ENCODE assay signal across 1 cellular context in the genomic region with DNA sequence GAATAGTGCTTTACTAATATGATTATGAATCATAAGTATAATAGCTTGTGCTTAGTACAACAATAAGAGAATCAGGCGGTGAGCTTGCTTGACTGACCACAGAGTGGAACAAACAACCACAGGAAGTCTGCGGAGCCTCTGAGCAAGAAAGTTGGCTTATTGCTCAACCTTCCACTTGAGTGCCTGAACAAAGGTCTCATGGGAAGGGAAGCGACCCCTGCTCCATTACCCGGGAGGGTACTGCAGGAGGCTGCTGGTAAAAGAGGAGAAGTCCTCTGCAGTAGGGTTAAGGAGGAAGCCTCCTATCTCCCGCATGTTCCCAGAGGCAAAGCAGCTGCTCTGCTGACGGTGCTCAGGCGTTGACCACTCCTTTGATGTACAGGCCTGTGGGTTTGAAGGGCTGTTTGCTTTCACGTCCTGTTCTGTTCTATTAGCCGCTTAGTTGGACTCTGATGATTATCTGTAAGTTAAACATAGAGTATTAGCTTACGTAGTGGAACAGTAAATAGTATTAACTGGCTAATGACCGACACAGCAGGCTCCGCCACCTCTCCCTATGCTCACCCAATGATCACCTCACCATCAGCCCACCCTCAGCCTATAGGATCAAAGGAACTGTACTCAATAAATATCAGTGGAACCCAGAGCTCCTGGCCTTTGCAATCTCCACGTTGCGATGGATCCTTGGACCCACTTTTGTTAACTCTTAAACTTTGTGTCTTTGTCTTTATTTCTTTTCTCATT.
TF ChIP-seq lines count a peak whose summit lies in the region.

No MANE protein-coding gene starts in this region.

TF ChIP-seq in HepG2, 621 proteins besides CTCF, POLR2A, EP300 and RAD21 (continued from another document and continues in another):
- TF ChIP-seq, protein P1, sequence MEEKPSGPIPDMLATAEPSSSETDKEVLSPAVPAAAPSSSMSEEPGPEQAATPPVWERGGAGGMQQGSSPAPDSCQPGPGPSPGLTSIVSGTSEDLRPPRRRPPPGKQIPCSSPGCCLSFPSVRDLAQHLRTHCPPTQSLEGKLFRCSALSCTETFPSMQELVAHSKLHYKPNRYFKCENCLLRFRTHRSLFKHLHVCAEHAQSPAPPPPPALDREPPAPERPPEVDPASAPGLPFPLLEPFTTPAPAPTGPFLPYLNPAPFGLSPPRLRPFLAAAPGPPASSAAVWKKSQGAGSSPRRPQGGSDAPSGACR (CRISPR knock-in tag; IDR thresholded peaks at IDR 0.05), result no peak
- TF ChIP-seq, protein P2, sequence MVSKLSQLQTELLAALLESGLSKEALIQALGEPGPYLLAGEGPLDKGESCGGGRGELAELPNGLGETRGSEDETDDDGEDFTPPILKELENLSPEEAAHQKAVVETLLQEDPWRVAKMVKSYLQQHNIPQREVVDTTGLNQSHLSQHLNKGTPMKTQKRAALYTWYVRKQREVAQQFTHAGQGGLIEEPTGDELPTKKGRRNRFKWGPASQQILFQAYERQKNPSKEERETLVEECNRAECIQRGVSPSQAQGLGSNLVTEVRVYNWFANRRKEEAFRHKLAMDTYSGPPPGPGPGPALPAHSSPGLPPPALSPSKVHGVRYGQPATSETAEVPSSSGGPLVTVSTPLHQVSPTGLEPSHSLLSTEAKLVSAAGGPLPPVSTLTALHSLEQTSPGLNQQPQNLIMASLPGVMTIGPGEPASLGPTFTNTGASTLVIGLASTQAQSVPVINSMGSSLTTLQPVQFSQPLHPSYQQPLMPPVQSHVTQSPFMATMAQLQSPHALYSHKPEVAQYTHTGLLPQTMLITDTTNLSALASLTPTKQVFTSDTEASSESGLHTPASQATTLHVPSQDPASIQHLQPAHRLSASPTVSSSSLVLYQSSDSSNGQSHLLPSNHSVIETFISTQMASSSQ (IDR thresholded peaks at IDR 0.05; ENCODE audit: low read depth), result peak; percentile 82
- TF ChIP-seq, protein P2 (CRISPR knock-in tag; IDR thresholded peaks at IDR 0.05; ENCODE audit: borderline replicate concordance), result peak; percentile 78
- no peak for TF ChIP-seq ZNF530 (CRISPR knock-in tag; IDR thresholded peaks at IDR 0.05; ENCODE audit: low read depth)
- TF ChIP-seq HDAC6 (IDR thresholded peaks at IDR 0.05; ENCODE audit: low read depth, low read length), result no peak
- TF ChIP-seq ETV6 (CRISPR knock-in tag; conservative IDR thresholded peaks at IDR 0.05), result no peak
- TF ChIP-seq, protein P3, sequence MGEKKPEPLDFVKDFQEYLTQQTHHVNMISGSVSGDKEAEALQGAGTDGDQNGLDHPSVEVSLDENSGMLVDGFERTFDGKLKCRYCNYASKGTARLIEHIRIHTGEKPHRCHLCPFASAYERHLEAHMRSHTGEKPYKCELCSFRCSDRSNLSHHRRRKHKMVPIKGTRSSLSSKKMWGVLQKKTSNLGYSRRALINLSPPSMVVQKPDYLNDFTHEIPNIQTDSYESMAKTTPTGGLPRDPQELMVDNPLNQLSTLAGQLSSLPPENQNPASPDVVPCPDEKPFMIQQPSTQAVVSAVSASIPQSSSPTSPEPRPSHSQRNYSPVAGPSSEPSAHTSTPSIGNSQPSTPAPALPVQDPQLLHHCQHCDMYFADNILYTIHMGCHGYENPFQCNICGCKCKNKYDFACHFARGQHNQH (CRISPR knock-in tag; IDR thresholded peaks at IDR 0.05), result peak; percentile 57
- peak; percentile 89 for TF ChIP-seq FOXA1 (IDR thresholded peaks at IDR 0.05)
- TF ChIP-seq FOXA1 (CRISPR knock-in tag; IDR thresholded peaks at IDR 0.05), result peak; percentile 98
- TF ChIP-seq ZNF224 (CRISPR knock-in tag; IDR thresholded peaks at IDR 0.05), result no peak
- no peak for TF ChIP-seq PAX8 (CRISPR knock-in tag; IDR thresholded peaks at IDR 0.05; ENCODE audit: borderline replicate concordance)
- TF ChIP-seq, protein P4, sequence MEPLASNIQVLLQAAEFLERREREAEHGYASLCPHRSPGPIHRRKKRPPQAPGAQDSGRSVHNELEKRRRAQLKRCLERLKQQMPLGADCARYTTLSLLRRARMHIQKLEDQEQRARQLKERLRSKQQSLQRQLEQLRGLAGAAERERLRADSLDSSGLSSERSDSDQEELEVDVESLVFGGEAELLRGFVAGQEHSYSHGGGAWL (CRISPR knock-in tag; IDR thresholded peaks at IDR 0.05), result no peak
- TF ChIP-seq ZNF616 (CRISPR knock-in tag; IDR thresholded peaks at IDR 0.05; ENCODE audit: low read depth), result no peak
- no peak for TF ChIP-seq YY1 (IDR thresholded peaks at IDR 0.05; ENCODE audit: insufficient read depth, insufficient replicate concordance, low read depth, low read length)
- no peak for TF ChIP-seq ZNF30 (CRISPR knock-in tag; IDR thresholded peaks at IDR 0.05)
- 0 out of 2 replicates have a peak, but pooled peaks have one; percentile 19 for TF ChIP-seq ZZZ3 (CRISPR knock-in tag; IDR thresholded peaks at IDR 0.05; ENCODE audit: borderline replicate concordance)
- no peak for TF ChIP-seq RFX1 (IDR thresholded peaks at IDR 0.05)
- 0 out of 2 replicates have a peak, but pooled peaks have one; percentile 37 for TF ChIP-seq ZMYM4 (CRISPR knock-in tag; IDR thresholded peaks at IDR 0.05)
- TF ChIP-seq ZNF343 (CRISPR knock-in tag; IDR thresholded peaks at IDR 0.05), result no peak; the same call in 1 of the 2 replicates
- TF ChIP-seq ZNF549 (CRISPR knock-in tag; IDR thresholded peaks at IDR 0.05), result no peak
- TF ChIP-seq, protein P5, sequence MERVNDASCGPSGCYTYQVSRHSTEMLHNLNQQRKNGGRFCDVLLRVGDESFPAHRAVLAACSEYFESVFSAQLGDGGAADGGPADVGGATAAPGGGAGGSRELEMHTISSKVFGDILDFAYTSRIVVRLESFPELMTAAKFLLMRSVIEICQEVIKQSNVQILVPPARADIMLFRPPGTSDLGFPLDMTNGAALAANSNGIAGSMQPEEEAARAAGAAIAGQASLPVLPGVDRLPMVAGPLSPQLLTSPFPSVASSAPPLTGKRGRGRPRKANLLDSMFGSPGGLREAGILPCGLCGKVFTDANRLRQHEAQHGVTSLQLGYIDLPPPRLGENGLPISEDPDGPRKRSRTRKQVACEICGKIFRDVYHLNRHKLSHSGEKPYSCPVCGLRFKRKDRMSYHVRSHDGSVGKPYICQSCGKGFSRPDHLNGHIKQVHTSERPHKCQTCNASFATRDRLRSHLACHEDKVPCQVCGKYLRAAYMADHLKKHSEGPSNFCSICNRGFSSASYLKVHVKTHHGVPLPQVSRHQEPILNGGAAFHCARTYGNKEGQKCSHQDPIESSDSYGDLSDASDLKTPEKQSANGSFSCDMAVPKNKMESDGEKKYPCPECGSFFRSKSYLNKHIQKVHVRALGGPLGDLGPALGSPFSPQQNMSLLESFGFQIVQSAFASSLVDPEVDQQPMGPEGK (CRISPR knock-in tag; IDR thresholded peaks at IDR 0.05), result peak; percentile 51; the same call in 1 of the 2 replicates
- no peak for TF ChIP-seq SMYD3 (CRISPR knock-in tag; IDR thresholded peaks at IDR 0.05)
- TF ChIP-seq, protein P6, sequence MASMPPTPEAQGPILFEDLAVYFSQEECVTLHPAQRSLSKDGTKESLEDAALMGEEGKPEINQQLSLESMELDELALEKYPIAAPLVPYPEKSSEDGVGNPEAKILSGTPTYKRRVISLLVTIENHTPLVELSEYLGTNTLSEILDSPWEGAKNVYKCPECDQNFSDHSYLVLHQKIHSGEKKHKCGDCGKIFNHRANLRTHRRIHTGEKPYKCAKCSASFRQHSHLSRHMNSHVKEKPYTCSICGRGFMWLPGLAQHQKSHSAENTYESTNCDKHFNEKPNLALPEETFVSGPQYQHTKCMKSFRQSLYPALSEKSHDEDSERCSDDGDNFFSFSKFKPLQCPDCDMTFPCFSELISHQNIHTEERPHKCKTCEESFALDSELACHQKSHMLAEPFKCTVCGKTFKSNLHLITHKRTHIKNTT (CRISPR knock-in tag; IDR thresholded peaks at IDR 0.05), result no peak
- peak; percentile 58 for TF ChIP-seq ZNF263 (CRISPR knock-in tag; IDR thresholded peaks at IDR 0.05)
- TF ChIP-seq, protein P7, sequence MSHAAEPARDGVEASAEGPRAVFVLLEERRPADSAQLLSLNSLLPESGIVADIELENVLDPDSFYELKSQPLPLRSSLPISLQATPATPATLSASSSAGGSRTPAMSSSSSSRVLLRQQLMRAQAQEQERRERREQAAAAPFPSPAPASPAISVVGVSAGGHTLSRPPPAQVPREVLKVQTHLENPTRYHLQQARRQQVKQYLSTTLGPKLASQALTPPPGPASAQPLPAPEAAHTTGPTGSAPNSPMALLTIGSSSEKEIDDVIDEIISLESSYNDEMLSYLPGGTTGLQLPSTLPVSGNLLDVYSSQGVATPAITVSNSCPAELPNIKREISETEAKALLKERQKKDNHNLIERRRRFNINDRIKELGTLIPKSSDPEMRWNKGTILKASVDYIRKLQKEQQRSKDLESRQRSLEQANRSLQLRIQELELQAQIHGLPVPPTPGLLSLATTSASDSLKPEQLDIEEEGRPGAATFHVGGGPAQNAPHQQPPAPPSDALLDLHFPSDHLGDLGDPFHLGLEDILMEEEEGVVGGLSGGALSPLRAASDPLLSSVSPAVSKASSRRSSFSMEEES (CRISPR knock-in tag; IDR thresholded peaks at IDR 0.05), result peak; percentile 86
- TF ChIP-seq ZNF773 (CRISPR knock-in tag; IDR thresholded peaks at IDR 0.05; ENCODE audit: borderline replicate concordance), result no peak
- TF ChIP-seq, protein P8, sequence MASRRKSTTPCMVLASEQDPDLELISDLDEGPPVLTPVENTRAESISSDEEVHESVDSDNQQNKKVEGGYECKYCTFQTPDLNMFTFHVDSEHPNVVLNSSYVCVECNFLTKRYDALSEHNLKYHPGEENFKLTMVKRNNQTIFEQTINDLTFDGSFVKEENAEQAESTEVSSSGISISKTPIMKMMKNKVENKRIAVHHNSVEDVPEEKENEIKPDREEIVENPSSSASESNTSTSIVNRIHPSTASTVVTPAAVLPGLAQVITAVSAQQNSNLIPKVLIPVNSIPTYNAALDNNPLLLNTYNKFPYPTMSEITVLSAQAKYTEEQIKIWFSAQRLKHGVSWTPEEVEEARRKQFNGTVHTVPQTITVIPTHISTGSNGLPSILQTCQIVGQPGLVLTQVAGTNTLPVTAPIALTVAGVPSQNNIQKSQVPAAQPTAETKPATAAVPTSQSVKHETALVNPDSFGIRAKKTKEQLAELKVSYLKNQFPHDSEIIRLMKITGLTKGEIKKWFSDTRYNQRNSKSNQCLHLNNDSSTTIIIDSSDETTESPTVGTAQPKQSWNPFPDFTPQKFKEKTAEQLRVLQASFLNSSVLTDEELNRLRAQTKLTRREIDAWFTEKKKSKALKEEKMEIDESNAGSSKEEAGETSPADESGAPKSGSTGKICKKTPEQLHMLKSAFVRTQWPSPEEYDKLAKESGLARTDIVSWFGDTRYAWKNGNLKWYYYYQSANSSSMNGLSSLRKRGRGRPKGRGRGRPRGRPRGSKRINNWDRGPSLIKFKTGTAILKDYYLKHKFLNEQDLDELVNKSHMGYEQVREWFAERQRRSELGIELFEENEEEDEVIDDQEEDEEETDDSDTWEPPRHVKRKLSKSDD (CRISPR knock-in tag; IDR thresholded peaks at IDR 0.05; ENCODE audit: low read depth), result no peak
- peak; percentile 14; the same call in 1 of the 2 replicates for TF ChIP-seq ZNF441 (CRISPR knock-in tag; IDR thresholded peaks at IDR 0.05; ENCODE audit: borderline replicate concordance)
- TF ChIP-seq, protein P9, sequence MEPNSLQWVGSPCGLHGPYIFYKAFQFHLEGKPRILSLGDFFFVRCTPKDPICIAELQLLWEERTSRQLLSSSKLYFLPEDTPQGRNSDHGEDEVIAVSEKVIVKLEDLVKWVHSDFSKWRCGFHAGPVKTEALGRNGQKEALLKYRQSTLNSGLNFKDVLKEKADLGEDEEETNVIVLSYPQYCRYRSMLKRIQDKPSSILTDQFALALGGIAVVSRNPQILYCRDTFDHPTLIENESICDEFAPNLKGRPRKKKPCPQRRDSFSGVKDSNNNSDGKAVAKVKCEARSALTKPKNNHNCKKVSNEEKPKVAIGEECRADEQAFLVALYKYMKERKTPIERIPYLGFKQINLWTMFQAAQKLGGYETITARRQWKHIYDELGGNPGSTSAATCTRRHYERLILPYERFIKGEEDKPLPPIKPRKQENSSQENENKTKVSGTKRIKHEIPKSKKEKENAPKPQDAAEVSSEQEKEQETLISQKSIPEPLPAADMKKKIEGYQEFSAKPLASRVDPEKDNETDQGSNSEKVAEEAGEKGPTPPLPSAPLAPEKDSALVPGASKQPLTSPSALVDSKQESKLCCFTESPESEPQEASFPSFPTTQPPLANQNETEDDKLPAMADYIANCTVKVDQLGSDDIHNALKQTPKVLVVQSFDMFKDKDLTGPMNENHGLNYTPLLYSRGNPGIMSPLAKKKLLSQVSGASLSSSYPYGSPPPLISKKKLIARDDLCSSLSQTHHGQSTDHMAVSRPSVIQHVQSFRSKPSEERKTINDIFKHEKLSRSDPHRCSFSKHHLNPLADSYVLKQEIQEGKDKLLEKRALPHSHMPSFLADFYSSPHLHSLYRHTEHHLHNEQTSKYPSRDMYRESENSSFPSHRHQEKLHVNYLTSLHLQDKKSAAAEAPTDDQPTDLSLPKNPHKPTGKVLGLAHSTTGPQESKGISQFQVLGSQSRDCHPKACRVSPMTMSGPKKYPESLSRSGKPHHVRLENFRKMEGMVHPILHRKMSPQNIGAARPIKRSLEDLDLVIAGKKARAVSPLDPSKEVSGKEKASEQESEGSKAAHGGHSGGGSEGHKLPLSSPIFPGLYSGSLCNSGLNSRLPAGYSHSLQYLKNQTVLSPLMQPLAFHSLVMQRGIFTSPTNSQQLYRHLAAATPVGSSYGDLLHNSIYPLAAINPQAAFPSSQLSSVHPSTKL (CRISPR knock-in tag; IDR thresholded peaks at IDR 0.05), result peak; percentile 82
- no peak for TF ChIP-seq AHR (CRISPR knock-in tag; IDR thresholded peaks at IDR 0.05)
- TF ChIP-seq ZKSCAN8 (CRISPR knock-in tag; IDR thresholded peaks at IDR 0.05; ENCODE audit: borderline replicate concordance), result 0 out of 2 replicates have a peak, but pooled peaks have one; percentile 40
- TF ChIP-seq, protein P10, sequence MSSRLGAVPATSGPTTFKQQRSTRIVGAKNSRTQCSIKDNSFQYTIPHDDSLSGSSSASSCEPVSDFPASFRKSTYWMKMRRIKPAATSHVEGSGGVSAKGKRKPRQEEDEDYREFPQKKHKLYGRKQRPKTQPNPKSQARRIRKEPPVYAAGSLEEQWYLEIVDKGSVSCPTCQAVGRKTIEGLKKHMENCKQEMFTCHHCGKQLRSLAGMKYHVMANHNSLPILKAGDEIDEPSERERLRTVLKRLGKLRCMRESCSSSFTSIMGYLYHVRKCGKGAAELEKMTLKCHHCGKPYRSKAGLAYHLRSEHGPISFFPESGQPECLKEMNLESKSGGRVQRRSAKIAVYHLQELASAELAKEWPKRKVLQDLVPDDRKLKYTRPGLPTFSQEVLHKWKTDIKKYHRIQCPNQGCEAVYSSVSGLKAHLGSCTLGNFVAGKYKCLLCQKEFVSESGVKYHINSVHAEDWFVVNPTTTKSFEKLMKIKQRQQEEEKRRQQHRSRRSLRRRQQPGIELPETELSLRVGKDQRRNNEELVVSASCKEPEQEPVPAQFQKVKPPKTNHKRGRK (CRISPR knock-in tag; IDR thresholded peaks at IDR 0.05), result no peak
- peak; percentile 39; the same call in 1 of the 2 replicates for TF ChIP-seq AKAP8 (CRISPR knock-in tag; IDR thresholded peaks at IDR 0.05)
